19 cellular contexts compared by ENCODE assay signal in genomic region chr19:14097532-14098151, GRCh38. TPM values are rescaled to one million over a fixed set of nuclear protein-coding genes. Genes with fewer than 3 reads are reported as not detected.
A peak's percentile ranks its signal among the peaks of the same experiment; 100 is the strongest.
DNase-seq lines count a peak whose midpoint lies in the region; ATAC-seq, FAIRE-seq and TF ChIP-seq lines count a peak whose summit lies in the region.
"Had no signal": no experiment of that assay in that cellular context is flagged by ENCODE, and none has a peak within 500 bp of the region (broad histone marks: within the 10 kb centered on the region; RNA-seq: fewer than 3 reads in every experiment).

No MANE protein-coding gene starts in this region.

- H3K4me3 Mint-ChIP-seq in HFFc6 = no peak overlapping the region
- H3K4me3 Mint-ChIP-seq in T-helper 2 cell treated with Interferon-gamma antibody and Interleukin-4, amounts not matched to agents 5 μg/mL and 100 μg/mL, for 36 hours = no peak overlapping the region
- H3K4me3 Mint-ChIP-seq: T-helper 17 cell had no signal

- POLR2A ChIA-PET in K562 (lab: Yijun Ruan, JAX) = no interaction called here

- CTCF ChIA-PET in K562 (lab: Yijun Ruan, JAX; ENCODE audit: low intra/inter-chr PET ratio) = interaction anchor here (0.6 kb wide), 1 partner anchor 109 kb away, joined by 3 read pairs; no protein-coding TSS in a partner anchor

- TF ChIP-seq EP300 in K562 (IDR thresholded peaks at IDR 0.05; ENCODE audit: low read length) = no peak

- intact Hi-C loops in K562 (cut with micrococcal nuclease) = no loop called here
- intact Hi-C loops in posterior vena cava (cut with DNase I) = no loop called here

- no peak overlapping the region for H2AFZ ChIP-seq in K562 (ENCODE audit: low read depth, low read length)

- H3K27me3 Mint-ChIP-seq in HFFc6 (ENCODE audit: insufficient read depth) = peaks cover 2% of the 10 kb centered on the region; the same call in 1 of the 2 replicates
- H3K27me3 Mint-ChIP-seq in T-helper 2 cell treated with Interferon-gamma antibody and Interleukin-4, amounts not matched to agents 5 μg/mL and 100 μg/mL, for 36 hours (ENCODE audit: low read depth) = no peaks in the 10 kb centered on the region
- H3K27me3 Mint-ChIP-seq: T-helper 17 cell had no signal

- ATAC-seq in K562 = peak; percentile 90
- ATAC-seq in left lobe of liver = peak; percentile 62
- ATAC-seq: T-helper 17 cell had no signal

- DNase-seq in AG09309 (ENCODE audit: low read depth) = no peak
- DNase-seq in HFFc6 = no peak
- peak in 2 of 4 experiments; percentile 42 to 53 for DNase-seq in K562 (ENCODE audit: extremely low read depth in 1 of 4, low spot score in 3 of 4)
- no peak for DNase-seq in left lobe of liver (ENCODE audit: low spot score)
- DNase-seq in GF-D8 (lab: John Stamatoyannopoulos, UW) = no peak
- DNase-seq in T-helper 2 cell treated with Interferon-gamma antibody and Interleukin-4, amounts not matched to agents 5 μg/mL and 100 μg/mL, for 36 hours (ENCODE audit: low spot score) = no peak
- DNase-seq in GOT3 (lab: John Stamatoyannopoulos, UW) = no peak
- DNase-seq in posterior vena cava (ENCODE audit: low spot score) = no peak
- DNase-seq: activated CD4-positive, alpha-beta T cell treated with anti-CD3 and anti-CD28 coated beads, Interleukin-2, amount 50 U/mL, for 48 hours; AML-193; caudate nucleus; DMS79 treated with DMSO at 0.1 percent for 48 hours; HCEC 1CT; NCI-H1105 treated with DMSO at 0.1 percent for 48 hours; stimulated activated CD4-positive, alpha-beta T cell treated with anti-CD3 and anti-CD28 coated beads, Interleukin-2, amount 100 ng/mL, for 24 hours; T-helper 17 cell had no signal

- no peaks in the 10 kb centered on the region for H3K4me1 Mint-ChIP-seq in HFFc6 (ENCODE audit: low read depth)
- no peaks in the 10 kb centered on the region for H3K4me1 Mint-ChIP-seq in T-helper 2 cell treated with Interferon-gamma antibody and Interleukin-4, amounts not matched to agents 5 μg/mL and 100 μg/mL, for 36 hours (ENCODE audit: low read depth)
- H3K4me1 Mint-ChIP-seq: T-helper 17 cell had no signal

- FAIRE-seq in K562 (lab: Jason Lieb, UNC) = peak; percentile 72
- FAIRE-seq: HTR-8/SVneo had no signal

- peak in 1 of 2 experiments; percentile 43; a peak in 2 of 4 replicates for TF ChIP-seq RAD21 in K562 (CRISPR knock-in tag; conservative IDR thresholded peaks at IDR 0.05 in 1 of 2, IDR thresholded peaks at IDR 0.05 in 1 of 2)

- TF ChIP-seq CTCF in AG09309 (IDR thresholded peaks at IDR 0.05; ENCODE audit: control insufficient read depth, insufficient read depth, low read depth, low read length, missing control alignments) = peak; percentile 20
- TF ChIP-seq CTCF in HFFc6 (IDR thresholded peaks at IDR 0.05) = peak; percentile 42
- TF ChIP-seq CTCF in K562 (IDR thresholded peaks at IDR 0.05 in 2 of 3, conservative IDR thresholded peaks at IDR 0.05 in 1 of 3; ENCODE audit: insufficient read depth in 2 of 3, low read depth in 1 of 3, low read length in 3 of 3) = peak; percentile 61 to 65 (median 63)

- BruUV-seq in K562 (replicated peaks; lab: Mats Ljungman, UMichigan) = no TSS peak

- H3K27ac Mint-ChIP-seq in HFFc6 = no peak overlapping the region
- H3K27ac Mint-ChIP-seq in T-helper 2 cell treated with Interferon-gamma antibody and Interleukin-4, amounts not matched to agents 5 μg/mL and 100 μg/mL, for 36 hours = no peak overlapping the region
- H3K27ac Mint-ChIP-seq: activated T-helper 2 cell treated with anti-CD3 and anti-CD28 coated beads, Interferon-gamma antibody, Interleukin-2, Interleukin-4, amounts not matched to agents 10 μg/mL and 5 μg/mL and 100 μg/mL, durations not matched to agents 14 hours and 24 hours and 36 hours; T-helper 17 cell had no signal

- TF ChIP-seq POLR2A in K562 (conservative IDR thresholded peaks at IDR 0.05) = no peak

- no peak overlapping the region for H3K4me3 ChIP-seq in AG09309 (ENCODE audit: control insufficient read depth, low read depth, low read length)
- H3K4me3 ChIP-seq in K562 = no peak overlapping the region

- H3K9me3 ChIP-seq in K562 (replicated peaks; ENCODE audit: control insufficient read depth, insufficient read depth, low read depth, low read length) = peaks cover 10% of the 10 kb centered on the region

- peaks cover 2 to 10% of the 10 kb centered on the region in 2 experiments; a peak in 3 of 5 replicates for H3K4me1 ChIP-seq in K562 (replicated peaks in 1 of 2; ENCODE audit: control insufficient read depth in 2 of 2, insufficient read depth in 2 of 2, low read length in 2 of 2)

- no peaks in the 10 kb centered on the region for H3K9me1 ChIP-seq in K562 (ENCODE audit: control insufficient read depth, insufficient read depth, low read length)

- H4K20me1 ChIP-seq in K562 (replicated peaks; ENCODE audit: control insufficient read depth, insufficient read depth, low read length) = no peaks in the 10 kb centered on the region

- no peaks in the 10 kb centered on the region for H3K27me3 ChIP-seq in K562 (ENCODE audit: control insufficient read depth in 2 of 2, insufficient read depth in 2 of 2, low read length in 2 of 2)

- peaks cover 23% of the 10 kb centered on the region; the same call in 2 of the 3 replicates for H3K36me3 ChIP-seq in K562 (ENCODE audit: control insufficient read depth, insufficient read depth, low read length)

- peaks cover 20% of the 10 kb centered on the region for H3K9me3 Mint-ChIP-seq in HFFc6
- H3K9me3 Mint-ChIP-seq in T-helper 2 cell treated with Interferon-gamma antibody and Interleukin-4, amounts not matched to agents 5 μg/mL and 100 μg/mL, for 36 hours = peaks cover 12% of the 10 kb centered on the region

- no peak overlapping the region for H3K4me2 ChIP-seq in K562 (ENCODE audit: insufficient read depth, low read length)

- in situ Hi-C loops in K562 (cut with MboI) = no loop called here

- no peaks in the 10 kb centered on the region for H3K79me2 ChIP-seq in K562 (ENCODE audit: control insufficient read depth, insufficient read depth, low read length)

- H3K9ac ChIP-seq in K562 (ENCODE audit: insufficient read depth in 1 of 2, low read depth in 2 of 2, low read length in 2 of 2) = peak overlapping the region in 1 of 2 experiments; percentile 19; a peak in 1 of 4 replicates

- 67% methylated on average over 19 of the region's 21 CpGs for WGBS in K562 (ENCODE audit: insufficient coverage, low coverage, missing lambda C conversion rate)

- H3K27ac ChIP-seq in K562 (ENCODE audit: extremely low read depth, low read depth, low read length) = no peak overlapping the region

- H3K36me3 Mint-ChIP-seq in HFFc6 (ENCODE audit: low read depth) = peaks cover 34% of the 10 kb centered on the region
- peaks cover 21% of the 10 kb centered on the region for H3K36me3 Mint-ChIP-seq in T-helper 2 cell treated with Interferon-gamma antibody and Interleukin-4, amounts not matched to agents 5 μg/mL and 100 μg/mL, for 36 hours (ENCODE audit: low read depth)

RNA-seq across cellular contexts. Expression of gene SAMD1, which starts 7.1 kb away (rescaled TPM):
- total RNA-seq in HFFc6 (2021; fragmentation: NEBNext Ultra II Directional; extraction: Animal tissue kit (Norgen Biotek cat#: 25700)) = 10 to 100 TPM; 33.0 to 48.6 (median 35.9) TPM
- 9.8 and 27.6 TPM in 2 replicates for total RNA-seq in K562 (2011; cell fraction: chromatin; rRNA removed; ENCODE audit: low replicate concordance)
- 23.5 and 24.9 TPM in 2 replicates for total RNA-seq in K562 (2011; cell fraction: nucleolus; rRNA removed)
- total RNA-seq in K562 (2011; cell fraction: nucleoplasm; rRNA removed) = 12.7 and 15.1 TPM in 2 replicates
- total RNA-seq in K562 (2014; rRNA removed) (65.4 and 71.9 TPM in 2 replicates), K562 (2014; rRNA removed; fragmentation: Illumina TruSeq; extraction: Trizol) (15.4 and 16.0 TPM in 2 replicates), K562 (2015; rRNA removed; fragmentation: Illumina TruSeq; extraction: Trizol) (43.5 and 51.7 TPM in 2 replicates), K562 (2021) (85.9 and 96.0 TPM in 2 replicates), left lobe of liver (19.1 TPM), posterior vena cava (10 to 100 TPM; 22.7 to 23.6 TPM)
- polyA plus RNA-seq in K562 (2011; rRNA removed) (14.3 and 14.8 TPM in 2 replicates), K562 (2014; fragmentation: Illumina TruSeq; extraction: Trizol) (45.7 and 48.9 TPM in 2 replicates), K562 (2014; fragmentation: Nextera tagmentation; extraction: Ambion mirVana) (1 to 10 TPM; 2.9 to 3.1 TPM), K562 (2014; rRNA removed) (44.5 and 47.8 TPM in 2 replicates)
- 15.9 and 30.2 TPM in 2 replicates for polyA plus RNA-seq in K562 (2011; cell fraction: cytosol; rRNA removed)
- polyA plus RNA-seq in K562 (2011; cell fraction: nucleus; rRNA removed) = 34.7 and 64.0 TPM in 2 replicates
- 39.1 and 39.7 TPM in 2 replicates for polyA plus RNA-seq in K562 (2012)
- polyA minus RNA-seq in K562 (2011; rRNA and poly(A)+ RNA removed) = 4.1 and 7.6 TPM in 2 replicates
- polyA minus RNA-seq in K562 (2011; cell fraction: cytosol; rRNA and poly(A)+ RNA removed) = 22.9 and 32.7 TPM in 2 replicates
- polyA minus RNA-seq in K562 (2011; cell fraction: nucleus; rRNA and poly(A)+ RNA removed) = 4.8 and 5.0 TPM in 2 replicates

RNA-seq across cellular contexts. Expression of gene C19orf67, which starts 12.1 kb away (rescaled TPM):
- total RNA-seq in HFFc6 (2021; fragmentation: NEBNext Ultra II Directional; extraction: Animal tissue kit (Norgen Biotek cat#: 25700)) = not detected
- 0.83 and 2.1 TPM in 2 replicates for total RNA-seq in K562 (2011; cell fraction: chromatin; rRNA removed; ENCODE audit: low replicate concordance)
- 3.7 and 4.5 TPM in 2 replicates for total RNA-seq in K562 (2011; cell fraction: nucleolus; rRNA removed)
- 1.8 and 2.1 TPM in 2 replicates for total RNA-seq in K562 (2011; cell fraction: nucleoplasm; rRNA removed)
- total RNA-seq in K562 (2014; rRNA removed) = 0.45 and 1.5 TPM in 2 replicates
- total RNA-seq in K562 (2014; rRNA removed; fragmentation: Illumina TruSeq; extraction: Trizol) = 0.35 TPM in 1 of 2 replicates, not detected in the other
- total RNA-seq in K562 (2015; rRNA removed; fragmentation: Illumina TruSeq; extraction: Trizol) = 0.29 and 0.53 TPM in 2 replicates
- 1.1 and 2.1 TPM in 2 replicates for total RNA-seq in K562 (2021)
- 0.39 and 0.56 TPM in 2 replicates for polyA plus RNA-seq in K562 (2011; rRNA removed)
- 0.46 and 0.97 TPM in 2 replicates for polyA plus RNA-seq in K562 (2011; cell fraction: cytosol; rRNA removed)
- 1.2 and 3.8 TPM in 2 replicates for polyA plus RNA-seq in K562 (2011; cell fraction: nucleus; rRNA removed)
- 0.62 and 0.68 TPM in 2 replicates for polyA plus RNA-seq in K562 (2012)
- 0.28 and 0.39 TPM in 2 replicates for polyA plus RNA-seq in K562 (2014; fragmentation: Illumina TruSeq; extraction: Trizol)
- not detected for polyA plus RNA-seq in K562 (2014; fragmentation: Nextera tagmentation; extraction: Ambion mirVana)
- 1.8 TPM in 1 of 2 replicates, not detected in the other for polyA plus RNA-seq in K562 (2014; rRNA removed)
- 0.14 TPM in 1 of 2 replicates, not detected in the other for polyA minus RNA-seq in K562 (2011; rRNA and poly(A)+ RNA removed)
- polyA minus RNA-seq in K562 (2011; cell fraction: cytosol; rRNA and poly(A)+ RNA removed) = not detected in 2 replicates
- 1.5 and 3.0 TPM in 2 replicates for polyA minus RNA-seq in K562 (2011; cell fraction: nucleus; rRNA and poly(A)+ RNA removed)
- not detected for total RNA-seq in left lobe of liver
- total RNA-seq in posterior vena cava = not detected
- total RNA-seq: mesenteric fat pad had no signal

RNA-seq across cellular contexts. Expression of gene PRKACA, which starts 19.9 kb away (rescaled TPM):
- total RNA-seq in HFFc6 (2021; fragmentation: NEBNext Ultra II Directional; extraction: Animal tissue kit (Norgen Biotek cat#: 25700)) = 100 to 1,000 TPM; 137 to 170 (median 149) TPM
- 26.1 and 58.3 TPM in 2 replicates for total RNA-seq in K562 (2011; cell fraction: chromatin; rRNA removed; ENCODE audit: low replicate concordance)
- 30.5 and 42.7 TPM in 2 replicates for total RNA-seq in K562 (2011; cell fraction: nucleolus; rRNA removed)
- total RNA-seq in K562 (2011; cell fraction: nucleoplasm; rRNA removed) = 28.7 and 35.1 TPM in 2 replicates
- 8.4 and 12.7 TPM in 2 replicates for total RNA-seq in K562 (2014; rRNA removed)
- 10.6 and 13.0 TPM in 2 replicates for total RNA-seq in K562 (2014; rRNA removed; fragmentation: Illumina TruSeq; extraction: Trizol)
- 11.9 and 12.2 TPM in 2 replicates for total RNA-seq in K562 (2015; rRNA removed; fragmentation: Illumina TruSeq; extraction: Trizol)
- total RNA-seq in K562 (2021) = 57.8 and 63.1 TPM in 2 replicates
- polyA plus RNA-seq in K562 (2011; rRNA removed) = 19.9 and 22.9 TPM in 2 replicates
- polyA plus RNA-seq in K562 (2011; cell fraction: cytosol; rRNA removed) = 18.1 and 22.9 TPM in 2 replicates
- polyA plus RNA-seq in K562 (2011; cell fraction: nucleus; rRNA removed) = 9.4 and 10.8 TPM in 2 replicates
- 53.1 and 56.7 TPM in 2 replicates for polyA plus RNA-seq in K562 (2012)
- 50.6 and 59.4 TPM in 2 replicates for polyA plus RNA-seq in K562 (2014; fragmentation: Illumina TruSeq; extraction: Trizol)
- polyA plus RNA-seq in K562 (2014; fragmentation: Nextera tagmentation; extraction: Ambion mirVana) = 1 to 10 TPM; 1.2 to 1.7 TPM
- polyA plus RNA-seq in K562 (2014; rRNA removed) = 37.6 and 39.7 TPM in 2 replicates
- polyA minus RNA-seq in K562 (2011; rRNA and poly(A)+ RNA removed) = 16.0 and 20.3 TPM in 2 replicates
- 18.1 and 18.7 TPM in 2 replicates for polyA minus RNA-seq in K562 (2011; cell fraction: cytosol; rRNA and poly(A)+ RNA removed)
- polyA minus RNA-seq in K562 (2011; cell fraction: nucleus; rRNA and poly(A)+ RNA removed) = 7.5 and 8.3 TPM in 2 replicates
- total RNA-seq in left lobe of liver = 78.4 TPM
- total RNA-seq in posterior vena cava = 100 to 1,000 TPM; 101 to 103 TPM

RNA-seq across cellular contexts. Expression of gene MISP3, which starts 25.1 kb away (rescaled TPM):
- 1 to 10 TPM in 2 of 6 experiments, under 1 TPM in 4; 0.62 to 1.2 (median 0.88) TPM for total RNA-seq in HFFc6 (2021; fragmentation: NEBNext Ultra II Directional; extraction: Animal tissue kit (Norgen Biotek cat#: 25700))
- 1.7 and 5.3 TPM in 2 replicates for total RNA-seq in K562 (2011; cell fraction: chromatin; rRNA removed; ENCODE audit: low replicate concordance)
- 5.5 and 5.7 TPM in 2 replicates for total RNA-seq in K562 (2011; cell fraction: nucleolus; rRNA removed)
- total RNA-seq in K562 (2011; cell fraction: nucleoplasm; rRNA removed) = 4.1 and 5.0 TPM in 2 replicates
- total RNA-seq in K562 (2014; rRNA removed) (3.1 and 3.9 TPM in 2 replicates), K562 (2014; rRNA removed; fragmentation: Illumina TruSeq; extraction: Trizol) (0.69 and 0.73 TPM in 2 replicates), K562 (2015; rRNA removed; fragmentation: Illumina TruSeq; extraction: Trizol) (1.6 and 1.9 TPM in 2 replicates), K562 (2021) (1.9 and 2.9 TPM in 2 replicates), left lobe of liver (15.2 TPM), posterior vena cava (1 to 10 TPM; 1.0 to 1.4 TPM)
- polyA plus RNA-seq in K562 (2011; rRNA removed) (1.2 and 2.1 TPM in 2 replicates), K562 (2014; fragmentation: Illumina TruSeq; extraction: Trizol) (2.6 and 3.2 TPM in 2 replicates), K562 (2014; fragmentation: Nextera tagmentation; extraction: Ambion mirVana) (under 1 TPM; 0.25 to 0.37 TPM), K562 (2014; rRNA removed) (5.4 and 5.6 TPM in 2 replicates)
- 2.1 and 3.0 TPM in 2 replicates for polyA plus RNA-seq in K562 (2011; cell fraction: cytosol; rRNA removed)
- polyA plus RNA-seq in K562 (2011; cell fraction: nucleus; rRNA removed) = 8.6 and 12.9 TPM in 2 replicates
- polyA plus RNA-seq in K562 (2012) = 3.6 and 4.2 TPM in 2 replicates
- polyA minus RNA-seq in K562 (2011; rRNA and poly(A)+ RNA removed) = not detected in 2 replicates
- polyA minus RNA-seq in K562 (2011; cell fraction: cytosol; rRNA and poly(A)+ RNA removed) = 0.91 TPM in 1 of 2 replicates, not detected in the other
- polyA minus RNA-seq in K562 (2011; cell fraction: nucleus; rRNA and poly(A)+ RNA removed) = 1.8 and 1.9 TPM in 2 replicates

RNA-seq across cellular contexts. Expression of gene PALM3, which starts 35.8 kb away (rescaled TPM):
- 1 to 10 TPM; 1.2 to 4.0 (median 2.8) TPM for total RNA-seq in HFFc6 (2021; fragmentation: NEBNext Ultra II Directional; extraction: Animal tissue kit (Norgen Biotek cat#: 25700))
- 0.53 and 0.76 TPM in 2 replicates for total RNA-seq in K562 (2011; cell fraction: chromatin; rRNA removed; ENCODE audit: low replicate concordance)
- 0.33 and 0.92 TPM in 2 replicates for total RNA-seq in K562 (2011; cell fraction: nucleolus; rRNA removed)
- 0.73 and 0.99 TPM in 2 replicates for total RNA-seq in K562 (2011; cell fraction: nucleoplasm; rRNA removed)
- total RNA-seq in K562 (2014; rRNA removed) (8.2 and 8.9 TPM in 2 replicates), K562 (2014; rRNA removed; fragmentation: Illumina TruSeq; extraction: Trizol) (2.5 and 2.8 TPM in 2 replicates), K562 (2015; rRNA removed; fragmentation: Illumina TruSeq; extraction: Trizol) (3.3 and 3.7 TPM in 2 replicates), K562 (2021) (7.6 and 9.3 TPM in 2 replicates), left lobe of liver (42.7 TPM), posterior vena cava (under 1 TPM in 1 of 2 donors, not detected in 1; 0.74 TPM)
- polyA plus RNA-seq in K562 (2011; rRNA removed) (2.3 and 2.9 TPM in 2 replicates), K562 (2014; fragmentation: Illumina TruSeq; extraction: Trizol) (7.4 and 10.8 TPM in 2 replicates), K562 (2014; fragmentation: Nextera tagmentation; extraction: Ambion mirVana) (under 1 TPM; 0.07 to 0.29 TPM), K562 (2014; rRNA removed) (8.9 and 12.1 TPM in 2 replicates)
- polyA plus RNA-seq in K562 (2011; cell fraction: cytosol; rRNA removed) = 2.1 and 6.1 TPM in 2 replicates
- 1.1 and 2.9 TPM in 2 replicates for polyA plus RNA-seq in K562 (2011; cell fraction: nucleus; rRNA removed)
- polyA plus RNA-seq in K562 (2012) = 2.0 and 13.9 TPM in 2 replicates
- 0.39 and 1.3 TPM in 2 replicates for polyA minus RNA-seq in K562 (2011; rRNA and poly(A)+ RNA removed)
- polyA minus RNA-seq in K562 (2011; cell fraction: cytosol; rRNA and poly(A)+ RNA removed) = 0.91 and 1.4 TPM in 2 replicates
- 0.27 and 0.56 TPM in 2 replicates for polyA minus RNA-seq in K562 (2011; cell fraction: nucleus; rRNA and poly(A)+ RNA removed)
- total RNA-seq: mesenteric fat pad, T-helper 17 cell had no signal
